Comparison of ENCODE assay signal across 12 cellular contexts in genomic region chr1:27789511-27790154, GRCh38. TPM values are rescaled to one million over a fixed set of nuclear protein-coding genes. Genes with fewer than 3 reads are reported as not detected.
DNase-seq lines count a peak whose midpoint lies in the region; ATAC-seq, FAIRE-seq and TF ChIP-seq lines count a peak whose summit lies in the region.
"Had no signal": no experiment of that assay in that cellular context is flagged by ENCODE, and none has a peak within 500 bp of the region (broad histone marks: within the 10 kb centered on the region; RNA-seq: fewer than 3 reads in every experiment).

No MANE protein-coding gene starts in this region.

- H3K36me3 ChIP-seq in body of pancreas (replicated peaks in 1 of 2; ENCODE audit: insufficient read depth in 1 of 2, low read depth in 2 of 2) (peaks cover 0 to 13% of the 10 kb centered on the region in 2 donors), kidney (ENCODE audit: control insufficient read depth in 1 of 2, insufficient read depth in 2 of 2, low read length in 2 of 2) (peaks cover 7 to 22% of the 10 kb centered on the region in 2 donors), spleen (peaks cover 0 to 59% (median 44%) of the 10 kb centered on the region in 6 donors)

- CTCF ChIA-PET in activated CD4-positive, alpha-beta T cell treated with anti-CD3 and anti-CD28 coated beads for 36 hours (lab: Charles Lee), result interaction anchor here (1.2 kb wide), 1 partner anchor 22 kb away, joined by 4 read pairs; no protein-coding TSS in a partner anchor

- POLR2A ChIA-PET in activated CD4-positive, alpha-beta T cell treated with anti-CD3 and anti-CD28 coated beads for 36 hours (lab: Charles Lee), result no interaction called here

- no peak overlapping the region for H3K4me3 ChIP-seq in body of pancreas
- no peak overlapping the region for H3K4me3 ChIP-seq in kidney (ENCODE audit: low read length in 2 of 2)
- no peak overlapping the region for H3K4me3 ChIP-seq in spleen
- H3K4me3 ChIP-seq: SK-N-MC had no signal

- H3K27ac ChIP-seq in body of pancreas (peak overlapping the region in 2 of 4 donors; percentile 21 to 65), kidney (ENCODE audit: low read depth in 2 of 2, low read length in 2 of 2) (peak overlapping the region in 1 of 2 donors; percentile 46), spleen (peak overlapping the region in 7 of 8 donors; percentile 45 to 69 (median 55))
- H3K27ac ChIP-seq: SK-N-MC had no signal

- WGBS in body of pancreas, 2 donors, result 53 to 56% methylated on average over 4 of the region's 4 CpGs
- WGBS in spleen, 5 donors, result 27 to 63% (median 43%) methylated on average over 4 of the region's 4 CpGs

- DNase-seq in M059J (ENCODE audit: low read depth), result peak; percentile 75
- DNase-seq in body of pancreas, result peak in 2 of 4 donors; percentile 21 to 44
- no peak for DNase-seq in kidney
- no peak for DNase-seq in spleen
- DNase-seq in HT-29 (ENCODE audit: low spot score), result no peak
- no peak for DNase-seq in activated CD4-positive, alpha-beta T cell treated with anti-CD3 and anti-CD28 coated beads for 36 hours
- no peak for DNase-seq in DMS53 (lab: John Stamatoyannopoulos, UW)
- no peak for DNase-seq in NCI-H1694 (lab: John Stamatoyannopoulos, UW)
- DNase-seq: NCI-H1105 treated with DMSO at 0.1 percent for 48 hours; occipital lobe; stimulated activated naive CD4-positive, alpha-beta T cell had no signal

- H3K9me3 Mint-ChIP-seq in activated CD4-positive, alpha-beta T cell treated with anti-CD3 and anti-CD28 coated beads for 36 hours (ENCODE audit: low read depth), result no peaks in the 10 kb centered on the region

- no peaks in the 10 kb centered on the region for H3K27me3 ChIP-seq in body of pancreas
- no peaks in the 10 kb centered on the region for H3K27me3 ChIP-seq in spleen (replicated peaks in 1 of 7)

- peaks cover 46% of the 10 kb centered on the region for H3K4me1 ChIP-seq in body of pancreas
- H3K4me1 ChIP-seq in kidney (ENCODE audit: control insufficient read depth in 1 of 2, insufficient read depth in 1 of 2, low read depth in 1 of 2, low read length in 2 of 2), result peaks cover 9 to 10% of the 10 kb centered on the region in 2 donors
- peaks cover 0 to 66% (median 39%) of the 10 kb centered on the region in 6 donors for H3K4me1 ChIP-seq in spleen

- TF ChIP-seq POLR2A in body of pancreas (IDR thresholded peaks at IDR 0.05), result no peak
- TF ChIP-seq POLR2A in spleen (IDR thresholded peaks at IDR 0.05), result no peak

- intact Hi-C loops in body of pancreas (cut with DNase I), result no loop called here
- intact Hi-C loops in kidney (cut with DNase I), result no loop called here
- intact Hi-C loops in spleen (cut with DNase I; ENCODE audit: low total_unique reads), result no loop called here
- intact Hi-C loops in activated CD4-positive, alpha-beta T cell treated with anti-CD3 and anti-CD28 coated beads for 36 hours (cut with DNase I, micrococcal nuclease), result no loop called here

- H3K27me3 Mint-ChIP-seq in activated CD4-positive, alpha-beta T cell treated with anti-CD3 and anti-CD28 coated beads for 36 hours, result no peaks in the 10 kb centered on the region

- peaks cover 7% of the 10 kb centered on the region for H3K4me1 Mint-ChIP-seq in activated CD4-positive, alpha-beta T cell treated with anti-CD3 and anti-CD28 coated beads for 36 hours

- peak; percentile 39 for FAIRE-seq in kidney (lab: Jason Lieb, UNC)

- no peak overlapping the region for H3K9ac ChIP-seq in kidney (ENCODE audit: low read length in 2 of 2)

- no peak overlapping the region for H3K27ac Mint-ChIP-seq in activated CD4-positive, alpha-beta T cell treated with anti-CD3 and anti-CD28 coated beads for 36 hours

- H3K36me3 Mint-ChIP-seq in activated CD4-positive, alpha-beta T cell treated with anti-CD3 and anti-CD28 coated beads for 36 hours (ENCODE audit: low read depth), result peaks cover 31% of the 10 kb centered on the region

- TF ChIP-seq CTCF in body of pancreas (IDR thresholded peaks at IDR 0.05), result no peak
- no peak for TF ChIP-seq CTCF in kidney (IDR thresholded peaks at IDR 0.05; ENCODE audit: borderline replicate concordance, extremely low read depth, insufficient read depth)
- no peak for TF ChIP-seq CTCF in spleen (IDR thresholded peaks at IDR 0.05 in 8 of 11, conservative IDR thresholded peaks at IDR 0.05 in 3 of 11)

- no peaks in the 10 kb centered on the region for H3K9me3 ChIP-seq in body of pancreas
- H3K9me3 ChIP-seq in kidney (ENCODE audit: control insufficient read depth in 1 of 2, low read length in 2 of 2), result no peaks in the 10 kb centered on the region
- no peaks in the 10 kb centered on the region for H3K9me3 ChIP-seq in spleen

- ATAC-seq in body of pancreas, result peak; percentile 59
- no peak for ATAC-seq in activated CD4-positive, alpha-beta T cell treated with anti-CD3 and anti-CD28 coated beads for 36 hours

- H3K4me3 Mint-ChIP-seq in activated CD4-positive, alpha-beta T cell treated with anti-CD3 and anti-CD28 coated beads for 36 hours, result no peak overlapping the region

RNA-seq across cellular contexts. Expression of gene STX12, which starts 16.6 kb away (rescaled TPM):
- 54.4 and 59.1 TPM in 2 replicates for total RNA-seq in M059J (2014; rRNA removed; shearing (Covaris generic))
- 10 to 100 TPM; 22.6 to 26.7 TPM for total RNA-seq in body of pancreas
- total RNA-seq in kidney, result 49.0 TPM
- 27.9 TPM for polyA plus RNA-seq in kidney (ENCODE audit: insufficient read depth, low read depth, low replicate concordance)
- total RNA-seq in spleen, result 10 to 100 TPM; 45.4 to 88.1 (median 54.0) TPM
- polyA plus RNA-seq in spleen, result 10 to 100 TPM; 17.7 to 33.2 (median 20.2) TPM
- 16.3 and 18.7 TPM in 2 replicates for total RNA-seq in HT-29 (2014; rRNA removed; shearing (Covaris generic))
- 10 to 100 TPM; 26.8 to 37.4 TPM for total RNA-seq in activated CD4-positive, alpha-beta T cell treated with anti-CD3 and anti-CD28 coated beads for 36 hours

RNA-seq across cellular contexts. Expression of gene PPP1R8, which starts 40.9 kb away (rescaled TPM):
- 37.8 and 52.1 TPM in 2 replicates for total RNA-seq in M059J (2014; rRNA removed; shearing (Covaris generic))
- total RNA-seq in body of pancreas, result 10 to 100 TPM in 1 of 2 donors, 1 to 10 TPM in 1; 8.9 to 11.2 TPM
- 38.6 TPM for total RNA-seq in kidney
- 21.8 TPM for polyA plus RNA-seq in kidney (ENCODE audit: insufficient read depth, low read depth, low replicate concordance)
- 10 to 100 TPM; 24.7 to 39.1 (median 30.1) TPM for total RNA-seq in spleen
- polyA plus RNA-seq in spleen, result 10 to 100 TPM; 22.5 to 33.8 (median 29.1) TPM
- total RNA-seq in HT-29 (2014; rRNA removed; shearing (Covaris generic)), result 58.5 and 70.1 TPM in 2 replicates
- total RNA-seq in activated CD4-positive, alpha-beta T cell treated with anti-CD3 and anti-CD28 coated beads for 36 hours, result 10 to 100 TPM; 49.6 to 65.9 TPM
